14 cellular contexts compared by ENCODE assay signal in the genomic region with DNA sequence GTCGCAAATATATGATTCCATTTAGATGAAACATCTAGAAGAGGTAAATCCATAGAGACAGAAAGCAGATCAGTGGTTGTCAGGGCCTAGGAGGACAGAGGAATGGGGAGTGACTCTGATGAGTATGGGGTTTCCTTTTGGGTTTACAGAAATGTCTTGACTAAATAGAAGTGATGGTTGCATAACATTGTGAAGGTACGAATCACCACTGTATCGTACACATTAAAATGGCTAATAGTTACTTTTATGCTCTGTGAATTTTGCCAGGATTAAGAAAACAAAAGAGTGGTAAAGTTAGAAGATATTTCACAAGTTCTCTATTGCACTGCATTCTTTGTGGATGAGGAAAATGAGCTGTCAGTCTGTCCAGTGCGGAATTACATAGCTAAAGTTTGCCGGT.
DNase-seq lines count a peak whose midpoint lies in the region.
"Had no signal": no experiment of that assay in that cellular context is flagged by ENCODE, and none has a peak within 500 bp of the region (broad histone marks: within the 10 kb centered on the region; RNA-seq: fewer than 3 reads in every experiment).

No MANE protein-coding gene starts in this region.

- H3K4me1 ChIP-seq in SJSA1 (replicated peaks) (peaks cover 8% of the 10 kb centered on the region), skeletal muscle satellite cell (ENCODE audit: control insufficient read depth, insufficient read depth, low read length) (peaks cover 16% of the 10 kb centered on the region)

- DNase-seq in GM03348 (ENCODE audit: low spot score) (peak; percentile 51), SJSA1 (ENCODE audit: low read depth in 1 of 2, low spot score in 2 of 2) (peak in 1 of 2 experiments; percentile 6), fibroblast of peridontal ligament (ENCODE audit: extremely low read depth) (peak; percentile 88), NCI-H1092 treated with DMSO at 0.1 percent for 48 hours (lab: John Stamatoyannopoulos, UW) (no peak), DMS53 treated with DMSO at 0.1 percent for 48 hours (lab: John Stamatoyannopoulos, UW; ENCODE audit: unreplicated experiment) (no peak), SHP77 treated with DMSO at 0.1 percent for 48 hours (lab: John Stamatoyannopoulos, UW) (no peak)
- DNase-seq in activated effector memory CD4-positive, alpha-beta T cell treated with Interleukin-2 at 50 U/mL for 16 hours = no peak
- DNase-seq: activated gamma-delta T cell treated with Interleukin-2 at 50 U/mL for 16 hours; glutamatergic neuron; kidney; NCI-H1105 treated with DMSO at 0.1 percent for 48 hours; stimulated activated CD4-positive, alpha-beta T cell treated with anti-CD3 and anti-CD28 coated beads, Interleukin-2, amount 100 ng/mL, for 24 hours; thyroid gland had no signal

- H3K36me3 ChIP-seq in SJSA1 = no peaks in the 10 kb centered on the region
- no peaks in the 10 kb centered on the region for H3K36me3 ChIP-seq in skeletal muscle satellite cell (ENCODE audit: insufficient read depth, low read length)
- H3K36me3 ChIP-seq: thyroid gland had no signal

- H3K27ac ChIP-seq in SJSA1 = 0 out of 2 replicates have a peak overlapping the region, but pooled peaks have one; percentile 1
- H3K27ac ChIP-seq: thyroid gland had no signal

- H3K27me3 ChIP-seq in SJSA1 (replicated peaks) = no peaks in the 10 kb centered on the region
- H3K27me3 ChIP-seq in skeletal muscle satellite cell (ENCODE audit: control insufficient read depth, insufficient read depth, low read length) = no peaks in the 10 kb centered on the region
- H3K27me3 ChIP-seq: thyroid gland had no signal

- no peak overlapping the region for H3K4me3 ChIP-seq in SJSA1
- H3K4me3 ChIP-seq in skeletal muscle satellite cell (ENCODE audit: low read length) = no peak overlapping the region
- H3K4me3 ChIP-seq: thyroid gland had no signal

- no peak overlapping the region for H3K9ac ChIP-seq in skeletal muscle satellite cell (ENCODE audit: low read depth, low read length)

- H3K4me2 ChIP-seq in skeletal muscle satellite cell (ENCODE audit: low read length) = peak overlapping the region; percentile 3

- no peaks in the 10 kb centered on the region for H3K9me3 ChIP-seq in SJSA1 (replicated peaks)
- H3K9me3 ChIP-seq in skeletal muscle satellite cell (replicated peaks; ENCODE audit: low read length) = no peaks in the 10 kb centered on the region
- H3K9me3 ChIP-seq: thyroid gland had no signal

Comparison
In these comparisons a context has a peak if more than half of its experiments do, and no peak if none do; other contexts are left out.
1. DNase-seq: peak in GM03348 (single experiment) and fibroblast of peridontal ligament (single experiment); none in activated effector memory CD4-positive, alpha-beta T cell treated with Interleukin-2 at 50 U/mL for 16 hours (single experiment), NCI-H1092 treated with DMSO at 0.1 percent for 48 hours (single experiment), DMS53 treated with DMSO at 0.1 percent for 48 hours (single experiment) and SHP77 treated with DMSO at 0.1 percent for 48 hours (single experiment).